ENCODE assay signal across 14 cellular contexts in genomic region chr1:165644064-165644735, GRCh38.
"Had no signal": no experiment of that assay in that cellular context is flagged by ENCODE, and none has a peak within 500 bp of the region (broad histone marks: within the 10 kb centered on the region; RNA-seq: fewer than 3 reads in every experiment).

No MANE protein-coding gene starts in this region.

- H3K36me3 Mint-ChIP-seq: immature natural killer cell, naive B cell, WTC11 had no signal

- H3K27me3 Mint-ChIP-seq: activated CD4-positive, alpha-beta T cell treated with anti-CD3 and anti-CD28 coated beads, Interleukin-2, amount 10 ng/mL, durations not matched to agents 24 days and 14 days; activated naive CD8-positive, alpha-beta T cell; naive B cell; stimulated activated memory B cell treated with anti-CD40 and anti-IgM and Interleukin-4, amounts not matched to agents 10 μg/mL and 1 μg/mL and 100 μg/mL, for 72 hours had no signal

- H3K4me3 ChIP-seq: lung, tibial nerve had no signal

- H3K9me3 Mint-ChIP-seq: activated CD4-positive, alpha-beta T cell treated with anti-CD3 and anti-CD28 coated beads, Interleukin-2, amount 10 ng/mL, durations not matched to agents 24 days and 14 days; immature natural killer cell; naive B cell; stimulated activated memory B cell treated with anti-CD40 and anti-IgM and Interleukin-4, amounts not matched to agents 10 μg/mL and 1 μg/mL and 100 μg/mL, for 72 hours; WTC11 had no signal

- H3K27ac Mint-ChIP-seq: activated CD4-positive, alpha-beta T cell treated with anti-CD3 and anti-CD28 coated beads, Interleukin-2, amount 10 ng/mL, durations not matched to agents 24 days and 14 days; activated naive CD8-positive, alpha-beta T cell; immature natural killer cell; stimulated activated memory B cell treated with anti-CD40 and anti-IgM and Interleukin-4, amounts not matched to agents 10 μg/mL and 1 μg/mL and 100 μg/mL, for 72 hours; WTC11 had no signal

- H3K27ac ChIP-seq: brain microvascular endothelial cell, tibial nerve had no signal

- DNase-seq: activated CD4-positive, alpha-beta T cell treated with anti-CD3 and anti-CD28 coated beads, Interleukin-2, amount 10 ng/mL, durations not matched to agents 24 days and 14 days; activated CD8-positive, alpha-beta memory T cell treated with anti-CD3 and anti-CD28 coated beads for 24 hours; activated gamma-delta T cell; activated T-cell treated with anti-CD3 and anti-CD28 coated beads, Interleukin-2, amount 50 U/mL, for 1 hour; brain microvascular endothelial cell; dermis blood vessel endothelial cell; immature natural killer cell; left colon; naive B cell had no signal

- H3K9me3 ChIP-seq: tibial nerve had no signal

- H3K36me3 ChIP-seq: brain microvascular endothelial cell, tibial nerve had no signal

- ATAC-seq: left colon; stimulated activated memory B cell treated with anti-CD40 and anti-IgM and Interleukin-4, amounts not matched to agents 10 μg/mL and 1 μg/mL and 100 μg/mL, for 72 hours; WTC11 had no signal

- H3K27me3 ChIP-seq: brain microvascular endothelial cell, tibial nerve had no signal

- H3K4me3 Mint-ChIP-seq: activated CD4-positive, alpha-beta T cell treated with anti-CD3 and anti-CD28 coated beads, Interleukin-2, amount 10 ng/mL, durations not matched to agents 24 days and 14 days; activated naive CD8-positive, alpha-beta T cell; immature natural killer cell; naive B cell; stimulated activated memory B cell treated with anti-CD40 and anti-IgM and Interleukin-4, amounts not matched to agents 10 μg/mL and 1 μg/mL and 100 μg/mL, for 72 hours; WTC11 had no signal
